8 cellular contexts compared by ENCODE assay signal in the genomic region with DNA sequence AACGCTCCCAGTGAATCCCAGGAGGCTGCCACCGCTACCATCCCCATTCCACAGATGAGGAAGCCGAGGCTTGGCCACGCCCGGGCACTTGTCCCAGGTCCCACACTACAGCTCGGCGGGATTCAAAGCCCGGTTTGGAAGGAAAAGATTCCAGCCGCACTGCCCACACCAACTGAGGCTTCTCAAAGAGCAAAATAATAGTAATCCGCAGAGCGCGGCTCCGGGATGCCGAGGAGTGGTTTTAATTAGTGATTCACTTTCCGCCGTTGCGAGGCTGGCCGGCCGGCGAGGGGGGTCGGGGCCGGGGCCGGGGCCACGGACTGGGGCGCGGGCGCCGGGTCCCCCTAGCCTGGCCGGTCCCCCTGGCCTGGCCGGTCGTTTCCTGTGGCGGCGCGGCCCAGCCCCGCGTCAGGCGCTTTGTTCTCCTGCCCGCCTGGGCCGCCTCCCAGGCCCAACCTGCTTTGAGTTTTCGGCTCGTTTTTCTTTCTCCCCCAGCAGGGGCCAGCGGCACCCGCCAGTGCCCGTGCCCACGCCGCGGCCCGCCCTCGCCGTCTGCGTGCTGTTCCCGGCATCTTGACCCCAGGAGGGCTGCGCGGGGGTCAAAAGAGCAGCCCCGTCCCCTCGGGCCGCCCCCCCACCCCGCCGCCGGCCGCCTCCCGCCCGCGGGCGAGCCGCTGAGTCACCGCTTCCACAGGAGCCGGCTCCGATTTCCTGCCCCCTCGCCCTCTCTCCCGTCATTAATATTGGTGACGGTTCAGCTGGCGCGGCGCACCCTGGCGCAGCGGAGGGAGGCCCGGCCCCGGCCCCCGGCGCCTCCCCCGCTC. TPM values are rescaled to one million over a fixed set of nuclear protein-coding genes. Genes with fewer than 3 reads are reported as not detected.
DNase-seq lines count a peak whose midpoint lies in the region; ATAC-seq and TF ChIP-seq lines count a peak whose summit lies in the region.

No MANE protein-coding gene starts in this region.

- intact Hi-C loops in colonic mucosa (cut with DNase I) = no loop called here
- intact Hi-C loops in stomach (cut with DNase I; ENCODE audit: low total_unique reads) = no loop called here

- ATAC-seq in lung (ENCODE audit: insufficient read depth, low FRiP score) = no peak

- H3K9me3 ChIP-seq in BLaER1 = no peaks in the 10 kb centered on the region
- no peaks in the 10 kb centered on the region for H3K9me3 ChIP-seq in colonic mucosa
- H3K9me3 ChIP-seq in lung (ENCODE audit: control insufficient read depth in 2 of 2, insufficient read depth in 1 of 2, low read length in 1 of 2) = no peaks in the 10 kb centered on the region
- no peaks in the 10 kb centered on the region for H3K9me3 ChIP-seq in stomach

- no peak for TF ChIP-seq EP300 in stomach (IDR thresholded peaks at IDR 0.05)

- no peak for TF ChIP-seq CTCF in colonic mucosa (IDR thresholded peaks at IDR 0.05)
- TF ChIP-seq CTCF in lung (IDR thresholded peaks at IDR 0.05; ENCODE audit: control extremely low read depth, extremely low read depth) = no peak
- no peak for TF ChIP-seq CTCF in stomach (IDR thresholded peaks at IDR 0.05)

- H3K4me3 ChIP-seq in BLaER1 = no peak overlapping the region
- H3K4me3 ChIP-seq in colonic mucosa = peak overlapping the region; percentile 40
- no peak overlapping the region for H3K4me3 ChIP-seq in lung
- peak overlapping the region; percentile 43 to 57 (median 47) for H3K4me3 ChIP-seq in stomach

- 18 to 32% methylated on average over 67 to 82 of the region's 82 CpGs for WGBS in lung, 2 donors
- WGBS in stomach, 5 donors = 17 to 42% (median 24%) methylated on average over 40 to 82 of the region's 82 CpGs

- peak overlapping the region; percentile 26 for H3K4me2 ChIP-seq in BLaER1

- no peaks in the 10 kb centered on the region for H4K20me1 ChIP-seq in BLaER1

- no peak overlapping the region for H3K27ac ChIP-seq in BLaER1
- H3K27ac ChIP-seq in colonic mucosa = no peak overlapping the region
- peak overlapping the region; percentile 57 to 87 for H3K27ac ChIP-seq in lung (ENCODE audit: low read depth in 1 of 2, low read length in 1 of 2)
- peak overlapping the region; percentile 1 to 87 (median 73) for H3K27ac ChIP-seq in stomach

- peaks cover 23% of the 10 kb centered on the region for H3K27me3 ChIP-seq in BLaER1
- no peaks in the 10 kb centered on the region for H3K27me3 ChIP-seq in colonic mucosa
- no peaks in the 10 kb centered on the region for H3K27me3 ChIP-seq in lung (ENCODE audit: control insufficient read depth, insufficient read depth)
- H3K27me3 ChIP-seq in stomach = peaks cover 0 to 23% (median 6%) of the 10 kb centered on the region in 3 donors

- no peak for TF ChIP-seq POLR2A in stomach (IDR thresholded peaks at IDR 0.05)

- H3K9ac ChIP-seq in BLaER1 = no peak overlapping the region
- H3K9ac ChIP-seq in colonic mucosa (ENCODE audit: low read depth in 2 of 2, low read length in 2 of 2) = peak overlapping the region in 1 of 2 donors; percentile 2

- H3K4me1 ChIP-seq in BLaER1 = no peaks in the 10 kb centered on the region
- no peaks in the 10 kb centered on the region for H3K4me1 ChIP-seq in colonic mucosa
- peaks cover 0 to 2% of the 10 kb centered on the region in 2 donors for H3K4me1 ChIP-seq in lung (ENCODE audit: control insufficient read depth in 2 of 2, insufficient read depth in 2 of 2, low read length in 2 of 2)
- H3K4me1 ChIP-seq in stomach = peaks cover 7 to 17% (median 11%) of the 10 kb centered on the region in 4 donors

- H3K36me3 ChIP-seq in BLaER1 (no peaks in the 10 kb centered on the region), colonic mucosa (no peaks in the 10 kb centered on the region), lung (ENCODE audit: control insufficient read depth in 2 of 2, insufficient read depth in 2 of 2, low read length in 2 of 2) (no peaks in the 10 kb centered on the region), stomach (no peaks in the 10 kb centered on the region)

- DNase-seq in NOMO-1 (lab: John Stamatoyannopoulos, UW; ENCODE audit: unreplicated experiment in 2 of 2) (peak; percentile 30 to 52), colonic mucosa (peak; percentile 33), lung (ENCODE audit: low spot score) (peak; percentile 37), stomach (peak; percentile 48), NCI-H1048 (lab: John Stamatoyannopoulos, UW) (no peak), putamen (ENCODE audit: low spot score) (no peak), NCI-H510A treated with DMSO at 0.1 percent for 48 hours (lab: John Stamatoyannopoulos, UW) (no peak)

RNA-seq across cellular contexts. Expression of a gene that starts 31.2 kb away (rescaled TPM):
- total RNA-seq in colonic mucosa (under 1 TPM in 1 of 2 donors, not detected in 1; 0.35 TPM), lung (1 to 10 TPM; 3.1 to 3.4 TPM), stomach (1 to 10 TPM in 1 of 5 donors, under 1 TPM in 1, not detected in 3; 0.37 to 7.1 TPM)
- polyA plus RNA-seq in lung (1 to 10 TPM; 1.8 to 1.9 TPM), stomach (under 1 TPM; 0.37 to 0.68 (median 0.46) TPM)

Comparison
In these comparisons a context has a peak if more than half of its experiments do, and no peak if none do; other contexts are left out.
1. H3K27ac ChIP-seq: peak in lung (2 of 2) and stomach (5 of 5); none in BLaER1 (single experiment) and colonic mucosa (single experiment).
2. H3K4me3 ChIP-seq: peak in colonic mucosa (single experiment) and stomach (4 of 4); none in BLaER1 (single experiment) and lung (single experiment).
3. DNase-seq: peak in NOMO-1 (2 of 2), colonic mucosa (single experiment), lung (single experiment) and stomach (single experiment); none in NCI-H1048 (single experiment), putamen (single experiment) and NCI-H510A treated with DMSO at 0.1 percent for 48 hours (single experiment).